Comparison of ENCODE assay signal across 4 cellular contexts in the genomic region with DNA sequence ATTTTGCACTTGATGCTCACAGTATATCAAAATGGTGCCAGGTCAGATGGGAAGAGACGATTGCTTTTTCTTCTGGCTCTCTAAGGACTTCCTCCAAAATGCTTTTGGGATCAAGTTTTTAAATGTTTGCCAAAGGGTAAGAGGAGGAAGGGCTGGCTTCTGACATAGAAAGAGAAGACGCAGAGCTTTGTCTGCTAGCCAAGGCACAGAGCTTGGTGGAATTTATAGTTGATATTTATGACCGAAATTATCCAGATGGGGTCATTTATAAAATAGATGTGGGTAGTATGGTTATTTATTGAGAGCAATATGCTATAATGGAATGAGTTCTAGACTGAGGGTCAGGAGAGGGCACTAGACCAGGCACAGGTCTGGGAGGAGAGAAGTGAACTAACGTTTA.
"Had no signal": no experiment of that assay in that cellular context is flagged by ENCODE, and none has a peak within 500 bp of the region (broad histone marks: within the 10 kb centered on the region; RNA-seq: fewer than 3 reads in every experiment).

No MANE protein-coding gene starts in this region.

- ATAC-seq: GM23338, HCT116 had no signal

- FAIRE-seq: H1, H54 had no signal
